ENCODE assay signal across 18 cellular contexts in genomic region chr13:102688306-102688973, GRCh38. TPM values are rescaled to one million over a fixed set of nuclear protein-coding genes. Genes with fewer than 3 reads are reported as not detected.
"Had no signal": no experiment of that assay in that cellular context is flagged by ENCODE, and none has a peak within 500 bp of the region (broad histone marks: within the 10 kb centered on the region; RNA-seq: fewer than 3 reads in every experiment).

No MANE protein-coding gene starts in this region.

- H3K27ac ChIP-seq: skin epidermis, transverse colon had no signal

- H3K4me3 ChIP-seq: skin epidermis, transverse colon had no signal

- H3K9me3 ChIP-seq: transverse colon had no signal

- H3K4me1 Mint-ChIP-seq: activated T-helper 17 cell treated with anti-CD3 and anti-CD28 coated beads, Interleukin-2, amount 50 U/mL, for 72 hours had no signal

- H3K36me3 Mint-ChIP-seq: mesothelial cell of epicardium, T-cell had no signal

- FAIRE-seq: endometrium had no signal

- DNase-seq: activated CD4-positive, alpha-beta T cell treated with anti-CD3 and anti-CD28 coated beads for 1 hour; activated CD4-positive, alpha-beta T cell treated with anti-CD3 and anti-CD28 coated beads, Interleukin-2, amount 50 U/mL, for 4 hours; activated naive CD4-positive, alpha-beta T cell treated with anti-CD3 and anti-CD28 coated beads for 36 hours; hypothalamus; posterior cingulate gyrus; stimulated activated CD4-positive, alpha-beta T cell treated with anti-CD3 and anti-CD28 coated beads, Interleukin-4, amount 100 ng/mL, for 24 hours; stimulated activated naive CD4-positive, alpha-beta T cell treated with Interleukin-2 at 50 U/mL for 16 hours; T-cell; T-helper 9 cell; transverse colon had no signal

- H3K4me1 ChIP-seq: transverse colon had no signal

- H3K4me3 Mint-ChIP-seq: activated naive CD4-positive, alpha-beta T cell treated with anti-CD3 and anti-CD28 coated beads for 36 hours; activated T-helper 17 cell treated with anti-CD3 and anti-CD28 coated beads, Interleukin-2, amount 50 U/mL, for 72 hours; mesothelial cell of epicardium; T-cell had no signal

- H3K27ac Mint-ChIP-seq: activated naive CD4-positive, alpha-beta T cell treated with anti-CD3 and anti-CD28 coated beads for 36 hours; activated T-helper 17 cell treated with anti-CD3 and anti-CD28 coated beads, Interleukin-2, amount 50 U/mL, for 72 hours; mesothelial cell of epicardium; T-cell had no signal

- H3K9me3 Mint-ChIP-seq: activated naive CD4-positive, alpha-beta T cell treated with anti-CD3 and anti-CD28 coated beads for 36 hours; activated T-helper 17 cell treated with anti-CD3 and anti-CD28 coated beads, Interleukin-2, amount 50 U/mL, for 72 hours; mesothelial cell of epicardium; T-cell had no signal

- ATAC-seq: activated T-helper 17 cell treated with anti-CD3 and anti-CD28 coated beads, Interleukin-2, amount 50 U/mL, for 72 hours; esophagus mucosa; T-cell had no signal

- H3K36me3 ChIP-seq: transverse colon had no signal

RNA-seq across cellular contexts. Expression of gene METTL21C, which starts 6.4 kb away (rescaled TPM):
- total RNA-seq: activated naive CD4-positive, alpha-beta T cell treated with anti-CD3 and anti-CD28 coated beads for 36 hours; activated T-helper 17 cell treated with anti-CD3 and anti-CD28 coated beads, Interleukin-2, amount 50 U/mL, for 72 hours; chondrocyte; dermis microvascular lymphatic vessel endothelial cell; esophagus mucosa; lower leg skin; mesothelial cell of epicardium; T-cell; transverse colon had no signal
